Comparison of ENCODE assay signal across 17 cellular contexts in genomic region chrX:1386338-1387127, GRCh38. TPM values are rescaled to one million over a fixed set of nuclear protein-coding genes. Genes with fewer than 3 reads are reported as not detected.
DNase-seq lines count a peak whose midpoint lies in the region; ATAC-seq and TF ChIP-seq lines count a peak whose summit lies in the region.
"Had no signal": no experiment of that assay in that cellular context is flagged by ENCODE, and none has a peak within 500 bp of the region (broad histone marks: within the 10 kb centered on the region; RNA-seq: fewer than 3 reads in every experiment).

No MANE protein-coding gene starts in this region.

- DNase-seq in activated CD8-positive, alpha-beta memory T cell treated with anti-CD3 and anti-CD28 coated beads, Interleukin-2, amount 10 ng/mL, durations not matched to agents 7 days and 5 days: peak; percentile 38
- DNase-seq in activated CD8-positive, alpha-beta memory T cell treated with anti-CD3 and anti-CD28 coated beads, Interleukin-2, amount 50 U/mL, for 4 hours: no peak
- DNase-seq in IMR-90: no peak
- peak; percentile 36 for DNase-seq in endodermal cell
- peak; percentile 64 for DNase-seq in sigmoid colon
- DNase-seq in activated gamma-delta T cell treated with Interleukin-2 at 50 U/mL for 16 hours: no peak
- DNase-seq in SKM-1 treated with dmso at 0.1 percent for 144 hours (lab: John Stamatoyannopoulos, UW; ENCODE audit: unreplicated experiment): no peak
- DNase-seq: hippocampal formation; naive thymus-derived CD8-positive, alpha-beta T cell; NCI-H1092 treated with DMSO at 0.1 percent for 48 hours; stimulated activated CD4-positive, alpha-beta T cell treated with anti-CD3 and anti-CD28 coated beads, Interleukin-4, amount 100 ng/mL, for 1 hour had no signal

- H4K20me1 ChIP-seq in IMR-90 (ENCODE audit: insufficient read depth, low read length): peaks cover 83% of the 10 kb centered on the region

- H3K4me3 Mint-ChIP-seq in activated CD8-positive, alpha-beta memory T cell treated with anti-CD3 and anti-CD28 coated beads, Interleukin-2, amount 10 ng/mL, durations not matched to agents 7 days and 5 days: no peak overlapping the region
- H3K4me3 Mint-ChIP-seq in endodermal cell: no peak overlapping the region

- H3K27ac ChIP-seq in IMR-90 (ENCODE audit: insufficient read depth, low read length) (no peak overlapping the region), endodermal cell (ENCODE audit: low read depth, low read length) (no peak overlapping the region), sigmoid colon (no peak overlapping the region)
- H3K27ac ChIP-seq: coronary artery, esophagus muscularis mucosa, vagina had no signal

- no peak for TF ChIP-seq RAD21 in IMR-90 (IDR thresholded peaks at IDR 0.05; ENCODE audit: low read length)

- TF ChIP-seq POLR2A in IMR-90 (IDR thresholded peaks at IDR 0.05; ENCODE audit: low read depth, low read length) (no peak), sigmoid colon (IDR thresholded peaks at IDR 0.05) (no peak)

- TF ChIP-seq EP300 in sigmoid colon (IDR thresholded peaks at IDR 0.05): no peak

- WGBS in IMR-90 (ENCODE audit: extremely low coverage in 2 of 2, insufficient read length in 1 of 2), 2 experiments: 100% methylated on average over 6 of the region's 41 CpGs; no CpG with 5 or more reads in 1 of the 2 experiments
- 95 to 96% methylated on average over 25 to 41 of the region's 41 CpGs for WGBS in endodermal cell (ENCODE audit: insufficient coverage in 1 of 2, insufficient read length in 1 of 2), 2 experiments
- WGBS in sigmoid colon, 2 donors: 93 to 96% methylated on average over 41 of the region's 41 CpGs

- POLR2A ChIA-PET in IMR-90 (lab: Charles Lee; ENCODE audit: unreplicated experiment): no interaction called here

- H3K27me3 ChIP-seq in IMR-90 (ENCODE audit: control insufficient read depth, insufficient read depth, low read length): no peaks in the 10 kb centered on the region
- H3K27me3 ChIP-seq in endodermal cell (ENCODE audit: control insufficient read depth, insufficient read depth, low read length, poor library complexity, severe bottlenecking): no peaks in the 10 kb centered on the region
- H3K27me3 ChIP-seq in sigmoid colon: no peaks in the 10 kb centered on the region
- H3K27me3 ChIP-seq: esophagus muscularis mucosa, vagina had no signal

- H3K14ac ChIP-seq in IMR-90 (replicated peaks; ENCODE audit: low read depth, low read length): no peak overlapping the region

- CTCF ChIA-PET in activated CD8-positive, alpha-beta memory T cell treated with anti-CD3 and anti-CD28 coated beads, Interleukin-2, amount 10 ng/mL, durations not matched to agents 7 days and 5 days (lab: Charles Lee): no interaction called here
- CTCF ChIA-PET in IMR-90 (lab: Yijun Ruan, JAX): no interaction called here

- H3K4me1 ChIP-seq in IMR-90 (ENCODE audit: control insufficient read depth, insufficient read depth, low read length) (peaks cover 2% of the 10 kb centered on the region; the same call in 1 of the 2 replicates), endodermal cell (ENCODE audit: control insufficient read depth, insufficient read depth, low read length) (peaks cover 3% of the 10 kb centered on the region), sigmoid colon (peaks cover 0 to 47% (median 42%) of the 10 kb centered on the region in 4 donors)

- no peak overlapping the region for H3K23ac ChIP-seq in IMR-90 (ENCODE audit: low read depth, low read length)

- H2BK15ac ChIP-seq in IMR-90 (ENCODE audit: low read depth, low read length): no peak overlapping the region

- peaks cover 63% of the 10 kb centered on the region for H3K36me3 Mint-ChIP-seq in activated CD8-positive, alpha-beta memory T cell treated with anti-CD3 and anti-CD28 coated beads, Interleukin-2, amount 10 ng/mL, durations not matched to agents 7 days and 5 days
- peaks cover 81% of the 10 kb centered on the region for H3K36me3 Mint-ChIP-seq in endodermal cell (ENCODE audit: low read depth)

- no peaks in the 10 kb centered on the region for H3K9me3 Mint-ChIP-seq in activated CD8-positive, alpha-beta memory T cell treated with anti-CD3 and anti-CD28 coated beads, Interleukin-2, amount 10 ng/mL, durations not matched to agents 7 days and 5 days (ENCODE audit: low read depth)
- H3K9me3 Mint-ChIP-seq in endodermal cell: no peaks in the 10 kb centered on the region
- H3K9me3 Mint-ChIP-seq: naive thymus-derived CD8-positive, alpha-beta T cell had no signal

- no peak overlapping the region for H3K18ac ChIP-seq in IMR-90 (ENCODE audit: low read depth, low read length)

- H4K5ac ChIP-seq in IMR-90 (ENCODE audit: low read depth, low read length): no peak overlapping the region

- H4K8ac ChIP-seq in IMR-90 (ENCODE audit: low read depth in 2 of 2, low read length in 2 of 2): no peak overlapping the region

- H3K56ac ChIP-seq in IMR-90 (ENCODE audit: extremely low read depth, insufficient read depth, low read length): no peak overlapping the region

- no peak overlapping the region for H2AK5ac ChIP-seq in IMR-90 (ENCODE audit: low read depth, low read length)

- H3K4me2 ChIP-seq in IMR-90 (ENCODE audit: low read depth, low read length): no peak overlapping the region

- no peak overlapping the region for H2BK120ac ChIP-seq in IMR-90 (ENCODE audit: low read depth, low read length)

- dilution Hi-C loops in IMR-90 (cut with HindIII; ENCODE audit: low sequenced_read_pairs, unreplicated experiment): no loop called here

- H2AFZ ChIP-seq in IMR-90 (replicated peaks; ENCODE audit: low read length, poor library complexity): no peak overlapping the region

- intact Hi-C loops in IMR-90 (cut with micrococcal nuclease) (no loop called here), sigmoid colon (cut with DNase I) (no loop called here)

- no peaks in the 10 kb centered on the region for H3K27me3 Mint-ChIP-seq in activated CD8-positive, alpha-beta memory T cell treated with anti-CD3 and anti-CD28 coated beads, Interleukin-2, amount 10 ng/mL, durations not matched to agents 7 days and 5 days
- H3K27me3 Mint-ChIP-seq in endodermal cell (ENCODE audit: insufficient read depth): no peaks in the 10 kb centered on the region
- H3K27me3 Mint-ChIP-seq: naive thymus-derived CD8-positive, alpha-beta T cell had no signal

- H3K4me3 ChIP-seq in IMR-90 (ENCODE audit: insufficient read depth, low read depth, low read length) (no peak overlapping the region), endodermal cell (ENCODE audit: low read length) (no peak overlapping the region), sigmoid colon (no peak overlapping the region)
- H3K4me3 ChIP-seq: coronary artery, esophagus muscularis mucosa, vagina had no signal

- H2AK9ac ChIP-seq in IMR-90 (replicated peaks; ENCODE audit: low read depth, low read length, poor library complexity): no peak overlapping the region

- peaks cover 65% of the 10 kb centered on the region for H3K36me3 ChIP-seq in IMR-90 (ENCODE audit: control insufficient read depth, insufficient read depth, low read length)
- peaks cover 71% of the 10 kb centered on the region for H3K36me3 ChIP-seq in endodermal cell (ENCODE audit: control insufficient read depth, insufficient read depth, low read length)
- peaks cover 44 to 80% (median 65%) of the 10 kb centered on the region in 4 donors for H3K36me3 ChIP-seq in sigmoid colon

- no peak overlapping the region for H2BK5ac ChIP-seq in IMR-90 (ENCODE audit: low read depth, low read length, poor library complexity, severe bottlenecking)

- peaks cover 6% of the 10 kb centered on the region; the same call in 1 of the 2 replicates for H3K9me1 ChIP-seq in IMR-90 (ENCODE audit: insufficient read depth, low read length)

- H3K9ac ChIP-seq in IMR-90 (ENCODE audit: low read depth, low read length): no peak overlapping the region
- no peak overlapping the region for H3K9ac ChIP-seq in endodermal cell (ENCODE audit: extremely low read depth, low read length, poor library complexity, severe bottlenecking)

- no peak overlapping the region for H2BK20ac ChIP-seq in IMR-90 (ENCODE audit: low read depth, low read length)

- ATAC-seq in activated CD8-positive, alpha-beta memory T cell treated with anti-CD3 and anti-CD28 coated beads, Interleukin-2, amount 10 ng/mL, durations not matched to agents 7 days and 5 days: no peak
- ATAC-seq in IMR-90 (ENCODE audit: low read depth): no peak
- ATAC-seq in GM18519 (IDR thresholded peaks at IDR 0.05; ENCODE audit: low FRiP score, unreplicated experiment): no peak

- H3K4me1 Mint-ChIP-seq in activated CD8-positive, alpha-beta memory T cell treated with anti-CD3 and anti-CD28 coated beads, Interleukin-2, amount 10 ng/mL, durations not matched to agents 7 days and 5 days: peaks cover 33% of the 10 kb centered on the region
- no peaks in the 10 kb centered on the region for H3K4me1 Mint-ChIP-seq in endodermal cell

- no peak for TF ChIP-seq CTCF in IMR-90 (conservative IDR thresholded peaks at IDR 0.05; ENCODE audit: low read depth, low read length)
- TF ChIP-seq CTCF in endodermal cell (conservative IDR thresholded peaks at IDR 0.05): no peak
- no peak for TF ChIP-seq CTCF in sigmoid colon (IDR thresholded peaks at IDR 0.05)

- H3K9me3 ChIP-seq in IMR-90 (ENCODE audit: control insufficient read depth, insufficient read depth, low read length) (no peaks in the 10 kb centered on the region), endodermal cell (ENCODE audit: control insufficient read depth, low read length) (no peaks in the 10 kb centered on the region), sigmoid colon (no peaks in the 10 kb centered on the region)
- H3K9me3 ChIP-seq: esophagus muscularis mucosa, vagina had no signal

- peaks cover 0 to 42% of the 10 kb centered on the region in 2 experiments; a peak in 3 of 4 replicates for H3K79me1 ChIP-seq in IMR-90 (ENCODE audit: low read depth in 1 of 2, low read length in 2 of 2)

- no peak overlapping the region for H4K91ac ChIP-seq in IMR-90 (ENCODE audit: insufficient read depth, low read depth, low read length)

- in situ Hi-C loops in IMR-90 (cut with MboI; ENCODE audit: low sequenced_read_pairs): no loop called here

- H3K4ac ChIP-seq in IMR-90 (ENCODE audit: low read depth, low read length): no peak overlapping the region

- BruUV-seq in IMR-90 (replicated peaks; lab: Mats Ljungman, UMichigan): TSS peak; percentile 12

- no peak overlapping the region for H3K27ac Mint-ChIP-seq in activated CD8-positive, alpha-beta memory T cell treated with anti-CD3 and anti-CD28 coated beads, Interleukin-2, amount 10 ng/mL, durations not matched to agents 7 days and 5 days
- peak overlapping the region; percentile 20 for H3K27ac Mint-ChIP-seq in endodermal cell

RNA-seq across cellular contexts. Expression of gene SLC25A6, which starts 5.4 kb away (rescaled TPM):
- total RNA-seq in activated CD8-positive, alpha-beta memory T cell treated with anti-CD3 and anti-CD28 coated beads, Interleukin-2, amount 10 ng/mL, durations not matched to agents 7 days and 5 days: 100 to 1,000 TPM; 204 to 235 TPM
- total RNA-seq in IMR-90 (2012; rRNA removed) (166 and 264 TPM in 2 replicates), endodermal cell (100 to 1,000 TPM; 424 to 429 TPM), sigmoid colon (100 to 1,000 TPM; 329 to 493 (median 469) TPM)
- polyA plus RNA-seq in IMR-90 (2012; rRNA removed) (565 and 615 TPM in 2 replicates), sigmoid colon (100 to 1,000 TPM; 449 to 644 (median 517) TPM)
- 672 and 1,125 TPM in 2 replicates for polyA plus RNA-seq in IMR-90 (2012; cell fraction: cytosol; rRNA removed)
- polyA plus RNA-seq in IMR-90 (2012; cell fraction: nucleus; rRNA removed; ENCODE audit: low replicate concordance): 304 and 505 TPM in 2 replicates
- polyA plus RNA-seq in endodermal cell (2013, experiment 1 of 2): 420 TPM
- polyA plus RNA-seq in endodermal cell (2013, experiment 2 of 2): 381 TPM

RNA-seq across cellular contexts. Expression of gene IL3RA, which starts 49.9 kb away (rescaled TPM):
- total RNA-seq in activated CD8-positive, alpha-beta memory T cell treated with anti-CD3 and anti-CD28 coated beads, Interleukin-2, amount 10 ng/mL, durations not matched to agents 7 days and 5 days: 1 to 10 TPM; 2.8 to 3.1 TPM
- total RNA-seq in IMR-90 (2012; rRNA removed) (not detected in 2 replicates), endodermal cell (not detected), sigmoid colon (1 to 10 TPM; 2.8 to 8.3 (median 6.2) TPM)
- polyA plus RNA-seq in IMR-90 (2012; rRNA removed) (not detected in 2 replicates), sigmoid colon (10 to 100 TPM in 1 of 3 donors, 1 to 10 TPM in 2; 1.2 to 13.4 (median 3.7) TPM)
- polyA plus RNA-seq in IMR-90 (2012; cell fraction: cytosol; rRNA removed): not detected in 2 replicates
- polyA plus RNA-seq in IMR-90 (2012; cell fraction: nucleus; rRNA removed; ENCODE audit: low replicate concordance): not detected in 2 replicates
- polyA plus RNA-seq in endodermal cell (2013, experiment 1 of 2): 0.14 TPM
- polyA plus RNA-seq in endodermal cell (2013, experiment 2 of 2): not detected
- total RNA-seq: astrocyte, renal cortical epithelial cell had no signal

Comparison
In these comparisons a context has a peak if more than half of its experiments do, and no peak if none do; other contexts are left out.
1. DNase-seq: peak in activated CD8-positive, alpha-beta memory T cell treated with anti-CD3 and anti-CD28 coated beads, Interleukin-2, amount 10 ng/mL, durations not matched to agents 7 days and 5 days (single experiment), endodermal cell (single experiment) and sigmoid colon (single experiment); none in activated CD8-positive, alpha-beta memory T cell treated with anti-CD3 and anti-CD28 coated beads, Interleukin-2, amount 50 U/mL, for 4 hours (single experiment), IMR-90 (single experiment), activated gamma-delta T cell treated with Interleukin-2 at 50 U/mL for 16 hours (single experiment) and SKM-1 treated with dmso at 0.1 percent for 144 hours (single experiment).